In the genomic region with DNA sequence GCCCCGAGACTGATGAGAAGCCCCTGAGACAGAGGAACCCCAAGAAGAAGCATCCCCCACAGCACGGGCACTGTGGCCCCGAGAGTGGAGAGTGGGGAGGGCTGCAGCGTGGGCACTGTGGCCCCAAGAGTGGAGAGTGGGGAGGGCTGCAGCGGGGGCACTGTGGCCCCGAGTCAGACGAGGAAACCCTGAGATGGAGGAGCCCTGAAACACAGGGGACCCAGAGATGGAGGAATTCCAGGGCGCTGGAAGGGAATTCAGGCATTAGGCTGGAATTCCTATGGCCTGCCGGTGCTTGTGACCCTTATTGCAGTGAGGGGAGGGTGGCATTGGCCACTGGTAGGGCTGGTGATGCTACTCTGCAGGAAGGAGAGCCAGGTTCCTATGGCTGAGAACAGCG, we compare ENCODE assay signal across 21 cellular contexts.
A peak's percentile ranks its signal among the peaks of the same experiment; 100 is the strongest.
DNase-seq lines count a peak whose midpoint lies in the region; ATAC-seq and TF ChIP-seq lines count a peak whose summit lies in the region.
"Had no signal": no experiment of that assay in that cellular context is flagged by ENCODE, and none has a peak within 500 bp of the region (broad histone marks: within the 10 kb centered on the region; RNA-seq: fewer than 3 reads in every experiment).

No MANE protein-coding gene starts in this region.

- H3K27me3 Mint-ChIP-seq in chondrocyte (ENCODE audit: low read depth) (peaks cover 31% of the 10 kb centered on the region), osteocyte (ENCODE audit: unreplicated experiment) (peaks cover 8% of the 10 kb centered on the region)
- H3K27me3 Mint-ChIP-seq: CD4-positive, CD25-positive, alpha-beta regulatory T cell had no signal

- peaks cover 23% of the 10 kb centered on the region for H3K27me3 ChIP-seq in RWPE2 (ENCODE audit: insufficient read depth, poor library complexity, severe bottlenecking)
- H3K27me3 ChIP-seq in suprapubic skin, result peaks cover 4% of the 10 kb centered on the region
- H3K27me3 ChIP-seq: MG63 had no signal

- H3K36me3 Mint-ChIP-seq in chondrocyte (ENCODE audit: low read depth), result no peaks in the 10 kb centered on the region
- no peaks in the 10 kb centered on the region for H3K36me3 Mint-ChIP-seq in osteocyte (ENCODE audit: unreplicated experiment)
- H3K36me3 Mint-ChIP-seq: CD4-positive, CD25-positive, alpha-beta regulatory T cell had no signal

- H3K27ac ChIP-seq in RWPE2 (ENCODE audit: poor library complexity, severe bottlenecking) (no peak overlapping the region), suprapubic skin (no peak overlapping the region)
- H3K27ac ChIP-seq: SK-N-MC had no signal

- H3K9me3 ChIP-seq in RWPE2 (ENCODE audit: severe bottlenecking), result no peaks in the 10 kb centered on the region
- H3K9me3 ChIP-seq in suprapubic skin, result no peaks in the 10 kb centered on the region
- H3K9me3 ChIP-seq: HAP-1, MG63 had no signal

- no peak overlapping the region for H3K4me3 Mint-ChIP-seq in chondrocyte (ENCODE audit: unreplicated experiment)
- H3K4me3 Mint-ChIP-seq in osteocyte (ENCODE audit: unreplicated experiment), result no peak overlapping the region
- H3K4me3 Mint-ChIP-seq: CD4-positive, CD25-positive, alpha-beta regulatory T cell had no signal

- H3K4me1 ChIP-seq in RWPE2 (ENCODE audit: insufficient read depth, poor library complexity, severe bottlenecking) (no peaks in the 10 kb centered on the region), suprapubic skin (no peaks in the 10 kb centered on the region)
- H3K4me1 ChIP-seq: HAP-1 had no signal

- TF ChIP-seq CTCF in RWPE2 (IDR thresholded peaks at IDR 0.05; ENCODE audit: poor library complexity, severe bottlenecking) (no peak), chondrocyte (IDR thresholded peaks at IDR 0.05) (no peak), osteocyte (IDR thresholded peaks at IDR 0.05) (no peak), suprapubic skin (IDR thresholded peaks at IDR 0.05) (no peak)

- H3K4me1 Mint-ChIP-seq in chondrocyte (ENCODE audit: low read depth), result no peaks in the 10 kb centered on the region
- H3K4me1 Mint-ChIP-seq in osteocyte (ENCODE audit: unreplicated experiment), result no peaks in the 10 kb centered on the region
- H3K4me1 Mint-ChIP-seq: CD4-positive, CD25-positive, alpha-beta regulatory T cell had no signal

- H3K9me3 Mint-ChIP-seq in chondrocyte (ENCODE audit: low read depth) (no peaks in the 10 kb centered on the region), osteocyte (ENCODE audit: unreplicated experiment) (no peaks in the 10 kb centered on the region)

- H3K36me3 ChIP-seq in RWPE2 (ENCODE audit: low read depth), result no peaks in the 10 kb centered on the region
- H3K36me3 ChIP-seq in suprapubic skin, result no peaks in the 10 kb centered on the region
- H3K36me3 ChIP-seq: HAP-1, MG63 had no signal

- 82% methylated on average over 10 of the region's 10 CpGs for WGBS in suprapubic skin

- TF ChIP-seq EP300 in suprapubic skin (IDR thresholded peaks at IDR 0.05), result no peak

- DNase-seq in RWPE2 (ENCODE audit: low spot score) (peak; percentile 19), chondrocyte (ENCODE audit: low spot score) (peak; percentile 55), osteocyte (ENCODE audit: extremely low spot score, unreplicated experiment) (peak; percentile 77), suprapubic skin (ENCODE audit: low spot score in 2 of 2) (peak; percentile 37 to 52), 8988T (no peak), NCI-H1092 (lab: John Stamatoyannopoulos, UW) (no peak), HCEC 1CT (no peak)
- DNase-seq: CD4-positive, CD25-positive, alpha-beta regulatory T cell; COR-L47; Kasumi-1; MG63; NCI-H1048; NCI-H146; NCI-H2029 treated with DMSO at 0.1 percent for 48 hours; NCI-H2171 treated with DMSO at 0.1 percent for 48 hours; NCI-H446 treated with DMSO at 0.1 percent for 48 hours; NCI-H69; SHP77 had no signal

- no peak overlapping the region for H3K27ac Mint-ChIP-seq in chondrocyte (ENCODE audit: unreplicated experiment)
- H3K27ac Mint-ChIP-seq in osteocyte (ENCODE audit: unreplicated experiment), result no peak overlapping the region
- H3K27ac Mint-ChIP-seq: CD4-positive, CD25-positive, alpha-beta regulatory T cell had no signal

- no peak overlapping the region for H3K4me3 ChIP-seq in RWPE2 (ENCODE audit: severe bottlenecking)
- H3K4me3 ChIP-seq in suprapubic skin, result no peak overlapping the region
- H3K4me3 ChIP-seq: HAP-1, MG63, SK-N-MC had no signal

- no peak for TF ChIP-seq POLR2A in suprapubic skin (IDR thresholded peaks at IDR 0.05)

- ATAC-seq in RWPE2 (ENCODE audit: low read depth) (no peak), HG02840 (IDR thresholded peaks at IDR 0.05; ENCODE audit: low FRiP score, unreplicated experiment) (no peak)

Comparison
In these comparisons a context has a peak if more than half of its experiments do, and no peak if none do; other contexts are left out.
1. DNase-seq: peak in RWPE2 (single experiment), chondrocyte (single experiment), osteocyte (single experiment) and suprapubic skin (2 of 2); none in 8988T (single experiment), NCI-H1092 (single experiment) and HCEC 1CT (single experiment).